ENCODE assay signal across 1 cellular context in the genomic region with DNA sequence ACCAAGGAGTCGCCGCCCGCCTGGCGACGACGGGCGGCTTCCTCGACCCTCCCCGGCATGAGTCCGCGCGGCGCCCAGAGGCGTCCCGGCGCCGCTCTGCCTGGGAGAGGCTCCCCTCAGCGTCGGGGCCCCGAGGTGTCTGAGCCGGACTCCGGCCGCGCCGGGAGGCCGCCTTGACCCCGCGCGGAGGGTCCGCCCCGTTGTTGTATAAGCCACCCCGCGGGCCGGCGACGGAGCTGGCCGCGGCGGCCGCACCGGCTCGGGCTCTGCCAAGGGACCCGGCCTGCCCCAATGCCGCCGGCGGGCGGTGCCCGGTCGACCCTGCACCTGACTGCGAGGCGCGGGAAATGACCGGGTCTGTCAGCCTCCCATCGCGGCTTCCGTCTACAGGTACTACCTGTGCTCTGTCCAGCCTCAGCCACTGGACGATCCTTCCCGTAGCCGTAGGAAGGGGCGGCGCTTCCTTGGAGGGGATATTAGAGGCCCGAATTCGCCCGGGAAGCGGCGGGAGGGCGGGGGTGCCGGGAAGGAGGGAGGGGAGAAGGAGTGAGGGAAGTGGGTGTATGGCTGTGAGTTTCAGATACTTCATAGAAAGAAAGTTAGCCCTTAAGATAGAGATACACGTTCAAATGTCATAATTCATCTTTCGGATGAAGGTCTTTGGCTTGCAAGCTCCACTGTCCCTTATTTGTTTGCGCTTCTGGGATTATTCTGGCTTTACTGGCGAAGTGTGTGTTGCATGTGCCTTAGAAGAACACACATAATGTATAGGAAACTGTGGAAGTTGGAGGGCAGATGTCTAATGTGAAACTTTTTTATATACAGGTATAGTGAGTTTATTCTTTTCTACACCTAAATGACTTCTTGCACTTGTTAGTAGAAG.
TF ChIP-seq lines count a peak whose summit lies in the region.

No MANE protein-coding gene starts in this region.

TF ChIP-seq in HepG2, 621 proteins besides CTCF, POLR2A, EP300 and RAD21 (continued from another document and continues in another):
- TF ChIP-seq DZIP1 (CRISPR knock-in tag; IDR thresholded peaks at IDR 0.05) (no peak), IRF2 (CRISPR knock-in tag; IDR thresholded peaks at IDR 0.05) (no peak), ZNF484 (CRISPR knock-in tag; IDR thresholded peaks at IDR 0.05; ENCODE audit: borderline replicate concordance, low read depth) (no peak), TAF15 (IDR thresholded peaks at IDR 0.05; ENCODE audit: low read depth, low read length, poor library complexity, severe bottlenecking) (no peak), KAT2B (IDR thresholded peaks at IDR 0.05; ENCODE audit: borderline replicate concordance, low read depth, low read length) (no peak), EHMT2 (IDR thresholded peaks at IDR 0.05; ENCODE audit: borderline replicate concordance, low read depth, low read length) (no peak), ZBTB21 (CRISPR knock-in tag; IDR thresholded peaks at IDR 0.05) (no peak), HNRNPUL1 (IDR thresholded peaks at IDR 0.05; ENCODE audit: low read depth, low read length) (no peak), KMT2A (CRISPR knock-in tag; IDR thresholded peaks at IDR 0.05) (no peak), HOXA9 (CRISPR knock-in tag; IDR thresholded peaks at IDR 0.05; ENCODE audit: borderline replicate concordance) (no peak; the same call in 1 of the 2 replicates), ZSCAN25 (CRISPR knock-in tag; IDR thresholded peaks at IDR 0.05) (peak; percentile 10; the same call in 1 of the 2 replicates), ARID5B (CRISPR knock-in tag; IDR thresholded peaks at IDR 0.05) (no peak), TERF1 (CRISPR knock-in tag; IDR thresholded peaks at IDR 0.05) (no peak), RELA (CRISPR knock-in tag; IDR thresholded peaks at IDR 0.05) (no peak), PPARG (CRISPR knock-in tag; conservative IDR thresholded peaks at IDR 0.05) (no peak), RFX1 (IDR thresholded peaks at IDR 0.05) (no peak), HDAC2 (CRISPR knock-in tag; IDR thresholded peaks at IDR 0.05) (no peak), TFDP2 (CRISPR knock-in tag; IDR thresholded peaks at IDR 0.05) (no peak), ZNF766 (CRISPR knock-in tag; IDR thresholded peaks at IDR 0.05; ENCODE audit: borderline replicate concordance) (no peak), MIXL1 (CRISPR knock-in tag; IDR thresholded peaks at IDR 0.05) (no peak), ZNF878 (CRISPR knock-in tag; IDR thresholded peaks at IDR 0.05) (no peak)
- TF ChIP-seq, protein P1, sequence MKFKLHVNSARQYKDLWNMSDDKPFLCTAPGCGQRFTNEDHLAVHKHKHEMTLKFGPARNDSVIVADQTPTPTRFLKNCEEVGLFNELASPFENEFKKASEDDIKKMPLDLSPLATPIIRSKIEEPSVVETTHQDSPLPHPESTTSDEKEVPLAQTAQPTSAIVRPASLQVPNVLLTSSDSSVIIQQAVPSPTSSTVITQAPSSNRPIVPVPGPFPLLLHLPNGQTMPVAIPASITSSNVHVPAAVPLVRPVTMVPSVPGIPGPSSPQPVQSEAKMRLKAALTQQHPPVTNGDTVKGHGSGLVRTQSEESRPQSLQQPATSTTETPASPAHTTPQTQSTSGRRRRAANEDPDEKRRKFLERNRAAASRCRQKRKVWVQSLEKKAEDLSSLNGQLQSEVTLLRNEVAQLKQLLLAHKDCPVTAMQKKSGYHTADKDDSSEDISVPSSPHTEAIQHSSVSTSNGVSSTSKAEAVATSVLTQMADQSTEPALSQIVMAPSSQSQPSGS (CRISPR knock-in tag; IDR thresholded peaks at IDR 0.05): no peak
- TF ChIP-seq, protein P2, sequence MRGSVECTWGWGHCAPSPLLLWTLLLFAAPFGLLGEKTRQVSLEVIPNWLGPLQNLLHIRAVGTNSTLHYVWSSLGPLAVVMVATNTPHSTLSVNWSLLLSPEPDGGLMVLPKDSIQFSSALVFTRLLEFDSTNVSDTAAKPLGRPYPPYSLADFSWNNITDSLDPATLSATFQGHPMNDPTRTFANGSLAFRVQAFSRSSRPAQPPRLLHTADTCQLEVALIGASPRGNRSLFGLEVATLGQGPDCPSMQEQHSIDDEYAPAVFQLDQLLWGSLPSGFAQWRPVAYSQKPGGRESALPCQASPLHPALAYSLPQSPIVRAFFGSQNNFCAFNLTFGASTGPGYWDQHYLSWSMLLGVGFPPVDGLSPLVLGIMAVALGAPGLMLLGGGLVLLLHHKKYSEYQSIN (CRISPR knock-in tag; IDR thresholded peaks at IDR 0.05; ENCODE audit: borderline replicate concordance): no peak
- TF ChIP-seq, protein P3, sequence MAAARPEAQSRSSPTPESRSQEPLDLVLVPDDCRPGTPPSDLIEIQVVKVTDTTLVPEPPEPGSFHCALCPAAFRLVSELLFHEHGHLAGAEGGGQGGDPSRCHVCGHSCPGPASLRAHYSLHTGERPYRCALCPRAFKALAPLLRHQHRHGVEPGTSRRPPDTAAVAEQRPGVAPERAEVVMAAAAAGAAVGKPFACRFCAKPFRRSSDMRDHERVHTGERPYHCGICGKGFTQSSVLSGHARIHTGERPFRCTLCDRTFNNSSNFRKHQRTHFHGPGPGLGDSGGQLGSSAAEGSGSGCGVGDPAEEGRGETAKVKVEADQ (CRISPR knock-in tag; IDR thresholded peaks at IDR 0.05; ENCODE audit: borderline replicate concordance): no peak; the same call in 1 of the 2 replicates
- TF ChIP-seq, protein P4, sequence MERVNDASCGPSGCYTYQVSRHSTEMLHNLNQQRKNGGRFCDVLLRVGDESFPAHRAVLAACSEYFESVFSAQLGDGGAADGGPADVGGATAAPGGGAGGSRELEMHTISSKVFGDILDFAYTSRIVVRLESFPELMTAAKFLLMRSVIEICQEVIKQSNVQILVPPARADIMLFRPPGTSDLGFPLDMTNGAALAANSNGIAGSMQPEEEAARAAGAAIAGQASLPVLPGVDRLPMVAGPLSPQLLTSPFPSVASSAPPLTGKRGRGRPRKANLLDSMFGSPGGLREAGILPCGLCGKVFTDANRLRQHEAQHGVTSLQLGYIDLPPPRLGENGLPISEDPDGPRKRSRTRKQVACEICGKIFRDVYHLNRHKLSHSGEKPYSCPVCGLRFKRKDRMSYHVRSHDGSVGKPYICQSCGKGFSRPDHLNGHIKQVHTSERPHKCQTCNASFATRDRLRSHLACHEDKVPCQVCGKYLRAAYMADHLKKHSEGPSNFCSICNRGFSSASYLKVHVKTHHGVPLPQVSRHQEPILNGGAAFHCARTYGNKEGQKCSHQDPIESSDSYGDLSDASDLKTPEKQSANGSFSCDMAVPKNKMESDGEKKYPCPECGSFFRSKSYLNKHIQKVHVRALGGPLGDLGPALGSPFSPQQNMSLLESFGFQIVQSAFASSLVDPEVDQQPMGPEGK (CRISPR knock-in tag; IDR thresholded peaks at IDR 0.05): peak; percentile 48; the same call in 1 of the 2 replicates
- TF ChIP-seq, protein P5, sequence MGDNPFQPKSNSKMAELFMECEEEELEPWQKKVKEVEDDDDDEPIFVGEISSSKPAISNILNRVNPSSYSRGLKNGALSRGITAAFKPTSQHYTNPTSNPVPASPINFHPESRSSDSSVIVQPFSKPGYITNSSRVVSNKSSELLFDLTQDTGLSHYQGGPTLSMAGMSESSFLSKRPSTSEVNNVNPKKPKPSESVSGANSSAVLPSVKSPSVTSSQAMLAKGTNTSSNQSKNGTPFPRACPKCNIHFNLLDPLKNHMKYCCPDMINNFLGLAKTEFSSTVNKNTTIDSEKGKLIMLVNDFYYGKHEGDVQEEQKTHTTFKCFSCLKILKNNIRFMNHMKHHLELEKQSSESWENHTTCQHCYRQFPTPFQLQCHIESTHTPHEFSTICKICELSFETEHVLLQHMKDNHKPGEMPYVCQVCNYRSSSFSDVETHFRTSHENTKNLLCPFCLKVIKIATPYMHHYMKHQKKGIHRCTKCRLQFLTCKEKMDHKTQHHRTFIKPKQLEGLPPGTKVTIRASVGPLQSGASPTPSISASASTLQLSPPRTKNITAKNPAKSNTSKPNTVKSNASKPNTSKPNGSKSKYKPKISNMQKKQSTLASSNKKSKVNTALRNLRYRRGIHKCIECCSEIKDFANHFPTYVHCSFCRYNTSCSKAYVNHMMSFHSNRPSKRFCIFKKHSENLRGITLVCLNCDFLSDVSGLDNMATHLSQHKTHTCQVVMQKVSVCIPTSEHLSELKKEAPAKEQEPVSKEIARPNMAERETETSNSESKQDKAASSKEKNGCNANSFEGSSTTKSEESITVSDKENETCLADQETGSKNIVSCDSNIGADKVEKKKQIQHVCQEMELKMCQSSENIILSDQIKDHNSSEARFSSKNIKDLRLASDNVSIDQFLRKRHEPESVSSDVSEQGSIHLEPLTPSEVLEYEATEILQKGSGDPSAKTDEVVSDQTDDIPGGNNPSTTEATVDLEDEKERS (CRISPR knock-in tag; IDR thresholded peaks at IDR 0.05): no peak
- TF ChIP-seq, protein P6, sequence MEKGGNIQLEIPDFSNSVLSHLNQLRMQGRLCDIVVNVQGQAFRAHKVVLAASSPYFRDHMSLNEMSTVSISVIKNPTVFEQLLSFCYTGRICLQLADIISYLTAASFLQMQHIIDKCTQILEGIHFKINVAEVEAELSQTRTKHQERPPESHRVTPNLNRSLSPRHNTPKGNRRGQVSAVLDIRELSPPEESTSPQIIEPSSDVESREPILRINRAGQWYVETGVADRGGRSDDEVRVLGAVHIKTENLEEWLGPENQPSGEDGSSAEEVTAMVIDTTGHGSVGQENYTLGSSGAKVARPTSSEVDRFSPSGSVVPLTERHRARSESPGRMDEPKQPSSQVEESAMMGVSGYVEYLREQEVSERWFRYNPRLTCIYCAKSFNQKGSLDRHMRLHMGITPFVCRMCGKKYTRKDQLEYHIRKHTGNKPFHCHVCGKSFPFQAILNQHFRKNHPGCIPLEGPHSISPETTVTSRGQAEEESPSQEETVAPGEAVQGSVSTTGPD (CRISPR knock-in tag; IDR thresholded peaks at IDR 0.05): no peak
- TF ChIP-seq, protein P7, sequence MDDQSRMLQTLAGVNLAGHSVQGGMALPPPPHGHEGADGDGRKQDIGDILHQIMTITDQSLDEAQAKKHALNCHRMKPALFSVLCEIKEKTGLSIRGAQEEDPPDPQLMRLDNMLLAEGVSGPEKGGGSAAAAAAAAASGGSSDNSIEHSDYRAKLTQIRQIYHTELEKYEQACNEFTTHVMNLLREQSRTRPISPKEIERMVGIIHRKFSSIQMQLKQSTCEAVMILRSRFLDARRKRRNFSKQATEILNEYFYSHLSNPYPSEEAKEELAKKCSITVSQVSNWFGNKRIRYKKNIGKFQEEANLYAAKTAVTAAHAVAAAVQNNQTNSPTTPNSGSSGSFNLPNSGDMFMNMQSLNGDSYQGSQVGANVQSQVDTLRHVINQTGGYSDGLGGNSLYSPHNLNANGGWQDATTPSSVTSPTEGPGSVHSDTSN (CRISPR knock-in tag; IDR thresholded peaks at IDR 0.05; ENCODE audit: borderline replicate concordance): no peak
- TF ChIP-seq, protein P8, sequence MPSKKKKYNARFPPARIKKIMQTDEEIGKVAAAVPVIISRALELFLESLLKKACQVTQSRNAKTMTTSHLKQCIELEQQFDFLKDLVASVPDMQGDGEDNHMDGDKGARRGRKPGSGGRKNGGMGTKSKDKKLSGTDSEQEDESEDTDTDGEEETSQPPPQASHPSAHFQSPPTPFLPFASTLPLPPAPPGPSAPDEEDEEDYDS (CRISPR knock-in tag; IDR thresholded peaks at IDR 0.05): peak; percentile 72
